Comparison of ENCODE assay signal across 18 cellular contexts in genomic region chr6:46299253-46299652, GRCh38.
DNase-seq lines count a peak whose midpoint lies in the region; ATAC-seq lines count a peak whose summit lies in the region.
"Had no signal": no experiment of that assay in that cellular context is flagged by ENCODE, and none has a peak within 500 bp of the region (broad histone marks: within the 10 kb centered on the region; RNA-seq: fewer than 3 reads in every experiment).

No MANE protein-coding gene starts in this region.

- no peaks in the 10 kb centered on the region for H3K9me3 ChIP-seq in SJCRH30 (replicated peaks)
- H3K9me3 ChIP-seq: Caco-2, HAP-1 had no signal

- DNase-seq in amniotic epithelial cell (ENCODE audit: low read depth) (peak; percentile 58), SJCRH30 (no peak), NOMO-1 treated with dmso at 0.1 percent for 144 hours (lab: John Stamatoyannopoulos, UW; ENCODE audit: unreplicated experiment) (no peak), NCI-H1092 treated with DMSO at 0.1 percent for 48 hours (lab: John Stamatoyannopoulos, UW) (no peak)
- DNase-seq: Caco-2; CD4-positive, CD25-positive, alpha-beta regulatory T cell; CD8-positive, alpha-beta T cell; DMS153; DND-41; GOT3; HFFc6 had no signal

- no peaks in the 10 kb centered on the region for H3K4me1 ChIP-seq in SJCRH30
- H3K4me1 ChIP-seq: BLaER1, Caco-2, HAP-1 had no signal

- H3K27ac ChIP-seq in SJCRH30: no peak overlapping the region
- H3K27ac ChIP-seq: BLaER1, C4-2B had no signal

- no peaks in the 10 kb centered on the region for H3K27me3 ChIP-seq in SJCRH30
- H3K27me3 ChIP-seq: BLaER1 had no signal

- peak; percentile 54 for ATAC-seq in GM18502 (IDR thresholded peaks at IDR 0.05; ENCODE audit: poor library complexity, unreplicated experiment)
- peak; percentile 80 for ATAC-seq in GM18868 (IDR thresholded peaks at IDR 0.05; ENCODE audit: unreplicated experiment)
- ATAC-seq in HG03442 (IDR thresholded peaks at IDR 0.05; ENCODE audit: unreplicated experiment): peak; percentile 71
- ATAC-seq in HG03457 (IDR thresholded peaks at IDR 0.05; ENCODE audit: unreplicated experiment): no peak
- ATAC-seq: CD8-positive, alpha-beta T cell had no signal

- H3K4me3 ChIP-seq in SJCRH30: no peak overlapping the region
- H3K4me3 ChIP-seq: BLaER1, HAP-1 had no signal

- no peaks in the 10 kb centered on the region for H3K36me3 ChIP-seq in SJCRH30
- H3K36me3 ChIP-seq: BLaER1, HAP-1 had no signal
